ENCODE assay signal across 26 cellular contexts in genomic region chr6:110037726-110038295, GRCh38. TPM values are rescaled to one million over a fixed set of nuclear protein-coding genes. Genes with fewer than 3 reads are reported as not detected.
"Had no signal": no experiment of that assay in that cellular context is flagged by ENCODE, and none has a peak within 500 bp of the region (broad histone marks: within the 10 kb centered on the region; RNA-seq: fewer than 3 reads in every experiment).

No MANE protein-coding gene starts in this region.

- H3K27me3 Mint-ChIP-seq: activated B cell treated with CpG ODN at 0.5 μM for 24 hours; activated CD4-positive, alpha-beta memory T cell treated with anti-CD3 and anti-CD28 coated beads for 36 hours; activated CD4-positive, alpha-beta T cell treated with anti-CD3 and anti-CD28 coated beads for 36 hours; stimulated activated naive CD8-positive, alpha-beta T cell treated with anti-CD3 and anti-CD28 coated beads, Interleukin-15, Interleukin-2, amounts not matched to agents 100 ng/mL and 50 ng/mL, for 24 hours had no signal

- H3K27ac ChIP-seq: body of pancreas, cardiac muscle cell, gastrocnemius medialis, ovary, psoas muscle, tibial artery had no signal

- H3K9me3 Mint-ChIP-seq: activated B cell treated with CpG ODN at 0.5 μM for 24 hours; activated CD4-positive, alpha-beta memory T cell treated with anti-CD3 and anti-CD28 coated beads for 36 hours; activated naive CD4-positive, alpha-beta T cell treated with anti-CD3 and anti-CD28 coated beads, Interleukin-2, amount 10 ng/mL, durations not matched to agents 7 days and 5 days; dendritic cell treated with granulocyte-macrophage colony-stimulating factor and Interleukin-4, amounts not matched to agents 40 ng/mL and 50 ng/mL, for 4 days; neural crest cell; stimulated activated naive CD8-positive, alpha-beta T cell treated with anti-CD3 and anti-CD28 coated beads, Interleukin-15, Interleukin-2, amounts not matched to agents 100 ng/mL and 50 ng/mL, for 24 hours had no signal

- H3K36me3 ChIP-seq: cardiac muscle cell, gastrocnemius medialis, ovary, tibial artery had no signal

- H3K27me3 ChIP-seq: body of pancreas, cardiac muscle cell, gastrocnemius medialis, ovary, tibial artery had no signal

- H3K4me3 ChIP-seq: body of pancreas, cardiac muscle cell, gastrocnemius medialis, mucosa of descending colon, ovary, psoas muscle, tibial artery had no signal

- H3K36me3 Mint-ChIP-seq: activated CD4-positive, alpha-beta memory T cell treated with anti-CD3 and anti-CD28 coated beads for 36 hours; activated naive CD4-positive, alpha-beta T cell treated with anti-CD3 and anti-CD28 coated beads, Interleukin-2, amount 10 ng/mL, durations not matched to agents 7 days and 5 days had no signal

- ATAC-seq: activated CD4-positive, alpha-beta T cell treated with anti-CD3 and anti-CD28 coated beads for 36 hours; body of pancreas; gastrocnemius medialis; left ventricle myocardium superior; mucosa of descending colon; psoas muscle; right cardiac atrium had no signal

- H3K4me1 ChIP-seq: gastrocnemius medialis, psoas muscle had no signal

- H3K27ac Mint-ChIP-seq: activated B cell treated with CpG ODN at 0.5 μM for 24 hours; activated CD4-positive, alpha-beta memory T cell treated with anti-CD3 and anti-CD28 coated beads for 36 hours; activated naive CD4-positive, alpha-beta T cell treated with anti-CD3 and anti-CD28 coated beads, Interleukin-2, amount 10 ng/mL, durations not matched to agents 7 days and 5 days; dendritic cell treated with granulocyte-macrophage colony-stimulating factor and Interleukin-4, amounts not matched to agents 40 ng/mL and 50 ng/mL, for 4 days; stimulated activated naive CD8-positive, alpha-beta T cell treated with anti-CD3 and anti-CD28 coated beads, Interleukin-15, Interleukin-2, amounts not matched to agents 100 ng/mL and 50 ng/mL, for 24 hours had no signal

- H3K4me3 Mint-ChIP-seq: activated B cell treated with CpG ODN at 0.5 μM for 24 hours; activated CD4-positive, alpha-beta memory T cell treated with anti-CD3 and anti-CD28 coated beads for 36 hours; activated CD4-positive, alpha-beta T cell treated with anti-CD3 and anti-CD28 coated beads for 36 hours; activated naive CD4-positive, alpha-beta T cell treated with anti-CD3 and anti-CD28 coated beads, Interleukin-2, amount 10 ng/mL, durations not matched to agents 7 days and 5 days; dendritic cell treated with granulocyte-macrophage colony-stimulating factor and Interleukin-4, amounts not matched to agents 40 ng/mL and 50 ng/mL, for 4 days; neural crest cell; stimulated activated naive CD8-positive, alpha-beta T cell treated with anti-CD3 and anti-CD28 coated beads, Interleukin-15, Interleukin-2, amounts not matched to agents 100 ng/mL and 50 ng/mL, for 24 hours had no signal

- DNase-seq: activated B cell treated with CpG ODN at 0.5 μM for 24 hours; activated CD4-positive, alpha-beta memory T cell treated with anti-CD3 and anti-CD28 coated beads for 36 hours; activated CD4-positive, alpha-beta T cell treated with anti-CD3 and anti-CD28 coated beads for 36 hours; activated effector memory CD4-positive, alpha-beta T cell treated with anti-CD3 and anti-CD28 coated beads, Interleukin-2, amount 50 U/mL, for 16 hours; activated naive CD4-positive, alpha-beta T cell treated with anti-CD3 and anti-CD28 coated beads, Interleukin-2, amount 10 ng/mL, durations not matched to agents 7 days and 5 days; activated T-cell treated with anti-CD3 and anti-CD28 coated beads for 4 hours; anterior cingulate cortex; body of pancreas; effector CD8-positive, alpha-beta T cell; erythroblast; gastrocnemius medialis; hippocampal formation; left ventricle myocardium superior; mucosa of descending colon; ovary; psoas muscle; right cardiac atrium; stimulated activated CD4-positive, alpha-beta T cell treated with anti-CD3 and anti-CD28 coated beads, Interleukin-4, amount 100 ng/mL, for 24 hours; substantia nigra; T-helper 1 cell; tibial artery had no signal

- H3K9me3 ChIP-seq: body of pancreas, gastrocnemius medialis, mucosa of descending colon, ovary, psoas muscle, tibial artery had no signal

RNA-seq across cellular contexts. Expression of gene GPR6, which starts 59.7 kb away (rescaled TPM):
- total RNA-seq: activated B cell treated with CpG ODN at 0.5 μM for 24 hours; activated CD4-positive, alpha-beta memory T cell treated with anti-CD3 and anti-CD28 coated beads for 36 hours; activated CD4-positive, alpha-beta T cell treated with anti-CD3 and anti-CD28 coated beads for 36 hours; body of pancreas; cardiac muscle cell; gastrocnemius medialis; left ventricle myocardium superior; mucosa of descending colon; neural crest cell; ovary; psoas muscle; right cardiac atrium; ureter had no signal
